Comparison of ENCODE assay signal across 18 cellular contexts in the genomic region with DNA sequence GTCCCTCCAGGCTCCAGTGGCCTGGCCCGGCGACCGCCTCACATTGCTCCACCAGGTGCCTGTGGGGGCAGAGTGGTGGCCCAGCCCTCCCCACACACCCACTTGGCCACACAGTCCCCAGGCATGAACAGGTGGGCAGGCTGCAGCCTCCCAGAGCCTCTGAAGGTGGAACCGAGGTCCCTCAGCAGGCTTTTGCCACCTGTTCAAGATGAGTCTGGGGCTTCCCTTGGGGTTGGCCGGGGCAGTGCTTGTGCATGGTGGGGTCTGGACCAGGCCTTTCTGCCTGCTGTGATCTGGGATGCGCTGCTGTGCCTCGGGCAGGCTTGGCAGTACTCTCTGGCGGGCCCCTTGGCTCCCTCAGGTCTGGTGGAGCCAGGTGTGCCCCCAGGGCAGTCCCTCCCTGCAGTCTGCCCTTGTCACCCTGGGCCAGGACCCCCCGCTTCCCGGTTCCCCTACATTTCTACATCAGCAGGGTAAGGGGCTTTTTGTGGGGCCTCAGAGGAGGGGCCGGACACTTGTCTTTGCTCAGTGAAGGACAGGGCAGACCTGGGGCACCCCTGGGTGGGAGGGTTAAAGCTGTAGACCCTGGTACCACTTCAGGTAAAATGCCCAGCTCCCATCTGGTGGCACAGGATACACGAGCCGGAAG. TPM values are rescaled to one million over a fixed set of nuclear protein-coding genes. Genes with fewer than 3 reads are reported as not detected.
DNase-seq lines count a peak whose midpoint lies in the region; ATAC-seq and TF ChIP-seq lines count a peak whose summit lies in the region.
"Had no signal": no experiment of that assay in that cellular context is flagged by ENCODE, and none has a peak within 500 bp of the region (broad histone marks: within the 10 kb centered on the region; RNA-seq: fewer than 3 reads in every experiment).

No MANE protein-coding gene starts in this region.

- no peak overlapping the region for H3K4me3 Mint-ChIP-seq in stimulated activated naive CD8-positive, alpha-beta T cell treated with anti-CD3 and anti-CD28 coated beads, Interleukin-15, amount 100 ng/mL, for 72 hours
- peak overlapping the region in 1 of 2 donors; percentile 75 for H3K4me3 Mint-ChIP-seq in CD14-positive monocyte

- H3K4me1 Mint-ChIP-seq in stimulated activated naive CD8-positive, alpha-beta T cell treated with anti-CD3 and anti-CD28 coated beads, Interleukin-15, amount 100 ng/mL, for 72 hours = peaks cover 27% of the 10 kb centered on the region
- peaks cover 21% of the 10 kb centered on the region for H3K4me1 Mint-ChIP-seq in CD14-positive monocyte

- H3K27me3 Mint-ChIP-seq in stimulated activated naive CD8-positive, alpha-beta T cell treated with anti-CD3 and anti-CD28 coated beads, Interleukin-15, amount 100 ng/mL, for 72 hours = peaks cover 42% of the 10 kb centered on the region
- peaks cover 44 to 67% (median 46%) of the 10 kb centered on the region in 3 donors for H3K27me3 Mint-ChIP-seq in CD14-positive monocyte (ENCODE audit: low read depth in 3 of 3)

- H3K27ac ChIP-seq in RWPE1 = peak overlapping the region; percentile 47
- no peak overlapping the region for H3K27ac ChIP-seq in transverse colon
- H3K27ac ChIP-seq: PC-9 had no signal

- intact Hi-C loops in transverse colon (cut with DNase I; ENCODE audit: low total_unique reads) = no loop called here
- intact Hi-C loops in CD14-positive monocyte (cut with micrococcal nuclease) = loop anchor here in 1 of 2 donors (5.0 kb wide), 1 partner anchor 312 kb away; no protein-coding TSS in a partner anchor

- H3K9me3 ChIP-seq in transverse colon = no peaks in the 10 kb centered on the region
- H3K9me3 ChIP-seq: SK-N-SH had no signal

- WGBS in transverse colon (ENCODE audit: low coverage in 1 of 2), 2 donors = 65% methylated on average over 10 of the region's 13 CpGs; no CpG with 5 or more reads in 1 of the 2 donors

- H3K4me1 ChIP-seq in transverse colon = peaks cover 15 to 38% (median 28%) of the 10 kb centered on the region in 4 donors

- peak; percentile 21 for ATAC-seq in stimulated activated naive CD8-positive, alpha-beta T cell treated with anti-CD3 and anti-CD28 coated beads, Interleukin-15, amount 100 ng/mL, for 72 hours
- no peak for ATAC-seq in stimulated activated naive CD8-positive, alpha-beta T cell treated with anti-CD3 and anti-CD28 coated beads, Interleukin-15, Interleukin-2, amounts not matched to agents 100 U/mL and 50 U/mL, for 24 hours
- ATAC-seq in omental fat pad (ENCODE audit: low FRiP score) = no peak

- no peak for TF ChIP-seq POLR2A in transverse colon (IDR thresholded peaks at IDR 0.05)

- TF ChIP-seq CTCF in RWPE1 (conservative IDR thresholded peaks at IDR 0.05; ENCODE audit: low read depth) = no peak
- TF ChIP-seq CTCF in omental fat pad (IDR thresholded peaks at IDR 0.05) = no peak
- no peak for TF ChIP-seq CTCF in transverse colon (IDR thresholded peaks at IDR 0.05)
- no peak for TF ChIP-seq CTCF in CD14-positive monocyte (IDR thresholded peaks at IDR 0.05)

- H3K4me3 ChIP-seq in transverse colon = no peak overlapping the region
- H3K4me3 ChIP-seq: PC-9 had no signal

- H3K36me3 Mint-ChIP-seq in CD14-positive monocyte = peaks cover 35 to 44% of the 10 kb centered on the region in 2 donors

- H3K36me3 ChIP-seq in transverse colon = peaks cover 0 to 37% (median 16%) of the 10 kb centered on the region in 4 donors

- no peaks in the 10 kb centered on the region for H3K9me3 Mint-ChIP-seq in stimulated activated naive CD8-positive, alpha-beta T cell treated with anti-CD3 and anti-CD28 coated beads, Interleukin-15, amount 100 ng/mL, for 72 hours
- peaks cover 0 to 13% (median 0%) of the 10 kb centered on the region in 7 donors for H3K9me3 Mint-ChIP-seq in CD14-positive monocyte
- H3K9me3 Mint-ChIP-seq: H9 had no signal

- DNase-seq in stimulated activated naive CD8-positive, alpha-beta T cell treated with anti-CD3 and anti-CD28 coated beads, Interleukin-15, amount 100 ng/mL, for 72 hours = no peak
- DNase-seq in stimulated activated naive CD8-positive, alpha-beta T cell treated with anti-CD3 and anti-CD28 coated beads, Interleukin-15, Interleukin-2, amounts not matched to agents 100 U/mL and 50 U/mL, for 24 hours = no peak
- DNase-seq in RWPE1 (ENCODE audit: low spot score) (no peak), myocyte (ENCODE audit: low read depth) (peak; percentile 39), omental fat pad (ENCODE audit: low spot score) (no peak), C1 segment of cervical spinal cord (lab: John Stamatoyannopoulos, UW) (no peak), transverse colon (no peak), CD14-positive monocyte (ENCODE audit: low spot score) (no peak)
- DNase-seq: CD8-positive, alpha-beta memory T cell; DMS 273 treated with DMSO at 0.1 percent for 48 hours; H9; NCI-H1048; NCI-H146; NCI-H2227 treated with DMSO at 0.1 percent for 48 hours; NCI-H526; PC-9; Right ventricle myocardium superior had no signal

- H3K27ac Mint-ChIP-seq in stimulated activated naive CD8-positive, alpha-beta T cell treated with anti-CD3 and anti-CD28 coated beads, Interleukin-15, amount 100 ng/mL, for 72 hours = no peak overlapping the region
- H3K27ac Mint-ChIP-seq in CD14-positive monocyte = no peak overlapping the region

- POLR2A ChIA-PET in RWPE1 (lab: Yijun Ruan, JAX; ENCODE audit: low non-redundant PET) = interaction anchor here (1.7 kb wide), 1 partner anchor 19 kb away, joined by 5 read pairs; no protein-coding TSS in a partner anchor

- in situ Hi-C loops in transverse colon (cut with MboI; ENCODE audit: low pct_ligation_motif_present in 1 of 4, low pct_unique_long_range_greater_than_20kb in 1 of 4, low sequenced_read_pairs in 3 of 4) = no loop called here

- CTCF ChIA-PET in RWPE1 (lab: Yijun Ruan, JAX) = interaction anchor here (0.6 to 2.4 kb wide), 4 partner anchors 23 to 477 kb away, joined by 3 to 9 read pairs (median 3); no protein-coding TSS in a partner anchor

- no peak for TF ChIP-seq EP300 in transverse colon (IDR thresholded peaks at IDR 0.05; ENCODE audit: low read depth)

- peaks cover 51% of the 10 kb centered on the region for H3K27me3 ChIP-seq in transverse colon

RNA-seq across cellular contexts. Expression of gene COL9A3, which starts 2.7 kb away (rescaled TPM):
- total RNA-seq in myocyte (0.05 TPM in 1 of 2 replicates, not detected in the other), omental fat pad (1 to 10 TPM; 2.3 to 6.3 (median 3.6) TPM), transverse colon (100 to 1,000 TPM in 1 of 4 donors, 10 to 100 TPM in 1, 1 to 10 TPM in 2; 6.0 to 223 (median 8.0) TPM)
- polyA plus RNA-seq in myocyte (2012) = 0.09 TPM
- 1 to 10 TPM; 1.8 to 2.6 TPM for polyA plus RNA-seq in CD14-positive monocyte
- total RNA-seq: CD8-positive, alpha-beta memory T cell had no signal
- polyA plus RNA-seq: CD8-positive, alpha-beta memory T cell had no signal

RNA-seq across cellular contexts. Expression of gene OGFR, which starts 9.5 kb away (rescaled TPM):
- 29.1 and 35.7 TPM in 2 replicates for total RNA-seq in myocyte
- polyA plus RNA-seq in myocyte (2012) = 28.1 TPM
- total RNA-seq in omental fat pad = 10 to 100 TPM; 34.0 to 84.2 (median 52.8) TPM
- 100 to 1,000 TPM in 1 of 4 donors, 10 to 100 TPM in 3; 55.2 to 137 (median 71.1) TPM for total RNA-seq in transverse colon
- 10 to 100 TPM; 47.8 to 79.3 TPM for polyA plus RNA-seq in CD14-positive monocyte

RNA-seq across cellular contexts. Expression of gene MRGBP, which starts 17.9 kb away (rescaled TPM):
- 13.5 and 14.0 TPM in 2 replicates for total RNA-seq in myocyte
- polyA plus RNA-seq in myocyte (2012) = 16.6 TPM
- total RNA-seq in omental fat pad = 10 to 100 TPM in 2 of 4 donors, 1 to 10 TPM in 2; 8.0 to 10.4 (median 9.1) TPM
- total RNA-seq in transverse colon = 10 to 100 TPM; 10.8 to 13.0 (median 11.9) TPM
- polyA plus RNA-seq in CD14-positive monocyte = 10 to 100 TPM; 10.2 to 10.5 TPM

RNA-seq across cellular contexts. Expression of gene TCFL5, which starts 47.4 kb away (rescaled TPM):
- total RNA-seq in myocyte = 9.3 and 12.5 TPM in 2 replicates
- polyA plus RNA-seq in myocyte (2012) = 9.2 TPM
- 1 to 10 TPM; 6.1 to 7.7 (median 6.3) TPM for total RNA-seq in omental fat pad
- total RNA-seq in transverse colon = 10 to 100 TPM in 1 of 4 donors, 1 to 10 TPM in 3; 5.2 to 19.9 (median 5.9) TPM
- polyA plus RNA-seq in CD14-positive monocyte = under 1 TPM; 0.38 to 0.89 TPM
